Comparison of ENCODE assay signal across 8 cellular contexts in the genomic region with DNA sequence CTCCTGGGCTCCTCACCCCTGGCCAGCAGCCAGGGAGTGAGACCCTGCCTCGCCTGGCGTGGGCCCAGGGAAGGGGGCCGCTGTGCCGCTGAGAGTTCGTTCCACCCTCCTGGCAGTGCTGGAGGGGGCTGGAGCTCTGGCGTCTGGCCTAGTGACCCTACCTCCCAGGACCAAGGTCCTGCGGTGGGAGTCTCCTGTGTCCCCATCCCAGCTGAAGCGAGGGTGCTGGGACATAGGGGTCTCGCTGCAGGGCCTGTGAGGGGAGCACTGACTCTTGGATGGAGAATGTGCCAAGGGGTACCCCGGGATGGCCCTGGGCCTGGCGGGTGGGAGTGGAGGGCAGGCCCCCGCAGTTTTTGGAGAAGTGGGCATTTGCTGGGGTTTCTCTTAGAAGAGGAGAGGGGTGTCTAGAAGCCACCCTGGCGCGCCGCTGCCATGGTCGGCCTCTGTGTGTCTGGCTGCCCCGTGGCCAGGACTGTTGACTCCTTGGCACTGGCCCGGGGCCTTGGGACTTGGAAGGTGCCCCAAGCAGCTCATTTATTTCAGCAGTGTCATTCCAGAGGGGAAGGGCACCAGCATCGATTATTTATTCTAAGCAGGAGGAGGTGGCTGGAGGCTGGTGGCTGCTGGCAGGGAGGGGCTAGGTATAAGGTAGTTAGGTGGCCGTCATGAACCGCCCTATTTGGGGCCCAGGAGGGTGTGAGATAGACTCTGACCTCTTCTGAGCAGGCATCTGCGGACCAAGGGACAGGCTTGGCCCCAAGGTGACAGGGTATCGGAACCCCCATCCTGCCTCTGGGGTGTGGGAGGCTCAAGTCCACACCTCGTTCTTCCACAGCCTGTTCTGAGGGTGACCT. TPM values are rescaled to one million over a fixed set of nuclear protein-coding genes. Genes with fewer than 3 reads are reported as not detected.
DNase-seq lines count a peak whose midpoint lies in the region; TF ChIP-seq lines count a peak whose summit lies in the region.

No MANE protein-coding gene starts in this region.

- H3K27ac ChIP-seq in AG04450 (ENCODE audit: low read depth, low read length) (peak overlapping the region; percentile 11), MM.1S (ENCODE audit: low read length) (no peak overlapping the region), endodermal cell (ENCODE audit: low read depth, low read length) (peak overlapping the region; percentile 68), muscle layer of duodenum (ENCODE audit: low read length) (peak overlapping the region; percentile 60)

- CTCF ChIA-PET in AG04450 (lab: Charles Lee) = no interaction called here

- H3K9ac ChIP-seq in MM.1S (ENCODE audit: low read length) = peak overlapping the region; percentile 60; the same call in 1 of the 2 replicates
- H3K9ac ChIP-seq in endodermal cell (ENCODE audit: extremely low read depth, low read length, poor library complexity, severe bottlenecking) = peak overlapping the region; percentile 72

- peaks cover 9% of the 10 kb centered on the region for H3F3A ChIP-seq in MM.1S (ENCODE audit: insufficient read depth, low read length)

- peak overlapping the region; percentile 62; the same call in 1 of the 2 replicates for H3K4me2 ChIP-seq in MM.1S (ENCODE audit: low read depth, low read length)

- peaks cover 7% of the 10 kb centered on the region for H3K36me3 Mint-ChIP-seq in endodermal cell (ENCODE audit: low read depth)

- H3K4me1 ChIP-seq in MM.1S (ENCODE audit: low read length) (peaks cover 8% of the 10 kb centered on the region), endodermal cell (ENCODE audit: control insufficient read depth, insufficient read depth, low read length) (no peaks in the 10 kb centered on the region), muscle layer of duodenum (ENCODE audit: control insufficient read depth in 1 of 2, insufficient read depth in 2 of 2, low read length in 2 of 2) (peaks cover 0 to 11% of the 10 kb centered on the region in 2 donors)

- H3K9me3 Mint-ChIP-seq in endodermal cell = peaks cover 7% of the 10 kb centered on the region

- peaks cover 56% of the 10 kb centered on the region for H3K79me2 ChIP-seq in MM.1S (ENCODE audit: low read length)

- H3K36me3 ChIP-seq in MM.1S (replicated peaks; ENCODE audit: insufficient read depth, low read length) (no peaks in the 10 kb centered on the region), endodermal cell (ENCODE audit: control insufficient read depth, insufficient read depth, low read length) (peaks cover 5% of the 10 kb centered on the region), muscle layer of duodenum (ENCODE audit: control insufficient read depth in 1 of 2, insufficient read depth in 2 of 2, low read length in 2 of 2) (no peaks in the 10 kb centered on the region)

- H3K27ac Mint-ChIP-seq in endodermal cell = peak overlapping the region; percentile 74

- DNase-seq in AG04450 (ENCODE audit: low read depth, low spot score) = no peak
- DNase-seq in MM.1S = no peak
- DNase-seq in endodermal cell = peak; percentile 69
- DNase-seq in DMS153 (lab: John Stamatoyannopoulos, UW) = no peak
- no peak for DNase-seq in GM19238 (ENCODE audit: insufficient read length, low spot score)
- DNase-seq in NAMALWA (ENCODE audit: low spot score) = no peak
- DNase-seq in islet precursor cell = no peak

- peak overlapping the region; percentile 67 for H3K4me3 Mint-ChIP-seq in endodermal cell

- no peaks in the 10 kb centered on the region for H4K20me1 ChIP-seq in MM.1S (ENCODE audit: insufficient read depth, low read length)

- H3K9me2 ChIP-seq in MM.1S (replicated peaks; ENCODE audit: insufficient read depth, low read length) = no peaks in the 10 kb centered on the region

- H3K9me3 ChIP-seq in AG04450 (ENCODE audit: control insufficient read depth, insufficient read depth, low read length) = no peaks in the 10 kb centered on the region; the same call in 1 of the 2 replicates
- H3K9me3 ChIP-seq in MM.1S (replicated peaks; ENCODE audit: insufficient read depth, low read length) = no peaks in the 10 kb centered on the region
- peaks cover 6% of the 10 kb centered on the region for H3K9me3 ChIP-seq in endodermal cell (ENCODE audit: control insufficient read depth, low read length)
- H3K9me3 ChIP-seq in muscle layer of duodenum (ENCODE audit: control insufficient read depth in 1 of 2, low read length in 2 of 2) = no peaks in the 10 kb centered on the region

- no peaks in the 10 kb centered on the region for H3K27me3 Mint-ChIP-seq in endodermal cell (ENCODE audit: insufficient read depth)

- H3K4me1 Mint-ChIP-seq in endodermal cell = peaks cover 20% of the 10 kb centered on the region

- WGBS in endodermal cell (ENCODE audit: insufficient coverage in 1 of 2, insufficient read length in 1 of 2), 2 experiments = 74 to 78% methylated on average over 11 to 24 of the region's 24 CpGs

- POLR2A ChIA-PET in AG04450 (lab: Yijun Ruan, JAX) = interaction anchor here (1.0 kb wide), 1 partner anchor 18 kb away, joined by 3 read pairs; no protein-coding TSS in a partner anchor

- peak overlapping the region; percentile 70 for H3K4me3 ChIP-seq in AG04450 (ENCODE audit: low read depth, low read length)
- peak overlapping the region; percentile 63; the same call in 1 of the 2 replicates for H3K4me3 ChIP-seq in MM.1S (ENCODE audit: low read length)
- peak overlapping the region; percentile 86 for H3K4me3 ChIP-seq in endodermal cell (ENCODE audit: low read length)
- peak overlapping the region; percentile 34 to 65 for H3K4me3 ChIP-seq in muscle layer of duodenum (ENCODE audit: low read depth in 1 of 2, low read length in 2 of 2)

- TF ChIP-seq CTCF in AG04450 (IDR thresholded peaks at IDR 0.05; ENCODE audit: low read depth, low read length) (no peak), MM.1S (IDR thresholded peaks at IDR 0.05; ENCODE audit: low read length) (no peak), endodermal cell (conservative IDR thresholded peaks at IDR 0.05) (no peak)

- H3K27me3 ChIP-seq in AG04450 (ENCODE audit: control insufficient read depth, insufficient read depth, low read length) (no peaks in the 10 kb centered on the region), MM.1S (replicated peaks; ENCODE audit: insufficient read depth, low read length) (no peaks in the 10 kb centered on the region), endodermal cell (ENCODE audit: control insufficient read depth, insufficient read depth, low read length, poor library complexity, severe bottlenecking) (no peaks in the 10 kb centered on the region), muscle layer of duodenum (ENCODE audit: low read depth, low read length) (no peaks in the 10 kb centered on the region)

- no peak overlapping the region for H2AFZ ChIP-seq in MM.1S (ENCODE audit: low read length)

RNA-seq across cellular contexts. Expression of a gene that starts 1.5 kb away (rescaled TPM):
- polyA plus RNA-seq in AG04450 (2011; rRNA removed) = 23.5 and 27.3 TPM in 2 replicates
- 28.1 and 37.7 TPM in 2 replicates for polyA minus RNA-seq in AG04450 (2011; rRNA and poly(A)+ RNA removed)
- 10 to 100 TPM; 54.8 to 84.4 TPM for total RNA-seq in endodermal cell
- 54.6 TPM for polyA plus RNA-seq in endodermal cell (2013, experiment 1 of 2)
- polyA plus RNA-seq in endodermal cell (2013, experiment 2 of 2) = 54.2 TPM
